ENCODE assay signal across 8 cellular contexts in genomic region chr19:58001895-58002369, GRCh38. TPM values are rescaled to one million over a fixed set of nuclear protein-coding genes. Genes with fewer than 3 reads are reported as not detected.
DNase-seq lines count a peak whose midpoint lies in the region; ATAC-seq and TF ChIP-seq lines count a peak whose summit lies in the region.

No MANE protein-coding gene starts in this region.

- H3K36me3 Mint-ChIP-seq in memory B cell, result peaks cover 72% of the 10 kb centered on the region

- H3K4me2 ChIP-seq in MM.1S (ENCODE audit: low read depth, low read length), result peak overlapping the region; percentile 18; the same call in 1 of the 2 replicates

- peak overlapping the region; percentile 23; the same call in 1 of the 2 replicates for H2AFZ ChIP-seq in MM.1S (ENCODE audit: low read length)

- H3K4me3 ChIP-seq in MM.1S (ENCODE audit: low read length) (peak overlapping the region; percentile 22; the same call in 1 of the 2 replicates), choroid plexus epithelial cell (ENCODE audit: low read depth, low read length) (peak overlapping the region; percentile 97), upper lobe of right lung (peak overlapping the region; percentile 79)

- TF ChIP-seq CTCF in MM.1S (IDR thresholded peaks at IDR 0.05; ENCODE audit: low read length), result no peak
- no peak for TF ChIP-seq CTCF in choroid plexus epithelial cell (conservative IDR thresholded peaks at IDR 0.05; ENCODE audit: low read depth, low read length)
- no peak for TF ChIP-seq CTCF in upper lobe of right lung (IDR thresholded peaks at IDR 0.05)

- DNase-seq in activated CD4-positive, alpha-beta T cell treated with anti-CD3 and anti-CD28 coated beads for 48 hours, result peak; percentile 31
- DNase-seq in activated CD4-positive, alpha-beta T cell treated with anti-CD3 and anti-CD28 coated beads, Interleukin-2, amount 50 U/mL, for 4 hours, result no peak
- no peak for DNase-seq in MM.1S
- DNase-seq in choroid plexus epithelial cell (ENCODE audit: low read depth), result peak; percentile 36
- DNase-seq in memory B cell (ENCODE audit: low spot score in 2 of 2), result no peak
- DNase-seq in upper lobe of right lung, result no peak
- DNase-seq in DMS153 (lab: John Stamatoyannopoulos, UW), result no peak

- H3K36me3 ChIP-seq in MM.1S (replicated peaks; ENCODE audit: insufficient read depth, low read length), result no peaks in the 10 kb centered on the region
- H3K36me3 ChIP-seq in upper lobe of right lung, result peaks cover 29% of the 10 kb centered on the region

- H3K4me1 ChIP-seq in MM.1S (ENCODE audit: low read length) (no peaks in the 10 kb centered on the region), upper lobe of right lung (peaks cover 8% of the 10 kb centered on the region)

- H3K79me2 ChIP-seq in MM.1S (ENCODE audit: low read length), result no peaks in the 10 kb centered on the region

- H3K27ac ChIP-seq in MM.1S (ENCODE audit: low read length), result no peak overlapping the region
- H3K27ac ChIP-seq in upper lobe of right lung, result peak overlapping the region; percentile 88

- H3K27me3 ChIP-seq in MM.1S (replicated peaks; ENCODE audit: insufficient read depth, low read length), result no peaks in the 10 kb centered on the region
- no peaks in the 10 kb centered on the region for H3K27me3 ChIP-seq in upper lobe of right lung

- peak overlapping the region; percentile 91 for H3K27ac Mint-ChIP-seq in memory B cell

- no peaks in the 10 kb centered on the region for H3K9me3 ChIP-seq in MM.1S (replicated peaks; ENCODE audit: insufficient read depth, low read length)
- H3K9me3 ChIP-seq in upper lobe of right lung, result peaks cover 41% of the 10 kb centered on the region

- peak overlapping the region; percentile 86 for H3K4me3 Mint-ChIP-seq in memory B cell

- H3K9me2 ChIP-seq in MM.1S (replicated peaks; ENCODE audit: insufficient read depth, low read length), result no peaks in the 10 kb centered on the region

- H3K9me3 Mint-ChIP-seq in memory B cell, result peaks cover 19% of the 10 kb centered on the region

- ATAC-seq in memory B cell (ENCODE audit: low read depth) (peak; percentile 2), upper lobe of right lung (no peak), GM19328 (IDR thresholded peaks at IDR 0.05; ENCODE audit: unreplicated experiment) (no peak)

- H3F3A ChIP-seq in MM.1S (ENCODE audit: insufficient read depth, low read length), result no peaks in the 10 kb centered on the region

- H4K20me1 ChIP-seq in MM.1S (ENCODE audit: insufficient read depth, low read length), result no peaks in the 10 kb centered on the region

- intact Hi-C loops in upper lobe of right lung (cut with DNase I), result no loop called here

- no peaks in the 10 kb centered on the region for H3K27me3 Mint-ChIP-seq in memory B cell

- H3K4me1 Mint-ChIP-seq in memory B cell, result peaks cover 20% of the 10 kb centered on the region

- no peak overlapping the region for H3K9ac ChIP-seq in MM.1S (ENCODE audit: low read length)

RNA-seq across cellular contexts. Expression of gene ZNF606, which starts 0.7 kb away (rescaled TPM):
- 15.4 TPM for total RNA-seq in upper lobe of right lung

RNA-seq across cellular contexts. Expression of gene C19orf18, which starts 27.6 kb away (rescaled TPM):
- total RNA-seq in upper lobe of right lung, result 0.90 TPM

RNA-seq across cellular contexts. Expression of gene ZSCAN1, which starts 31.9 kb away (rescaled TPM):
- total RNA-seq in upper lobe of right lung, result not detected

RNA-seq across cellular contexts. Expression of gene ZNF256, which starts 54.4 kb away (rescaled TPM):
- total RNA-seq in upper lobe of right lung, result 5.8 TPM

RNA-seq across cellular contexts. Expression of gene ZNF135, which starts 57.1 kb away (rescaled TPM):
- total RNA-seq in upper lobe of right lung, result 4.1 TPM

Comparison
In these comparisons a context has a peak if more than half of its experiments do, and no peak if none do; other contexts are left out.
1. DNase-seq: peak in activated CD4-positive, alpha-beta T cell treated with anti-CD3 and anti-CD28 coated beads for 48 hours (single experiment) and choroid plexus epithelial cell (single experiment); none in activated CD4-positive, alpha-beta T cell treated with anti-CD3 and anti-CD28 coated beads, Interleukin-2, amount 50 U/mL, for 4 hours (0 of 2), MM.1S (single experiment), memory B cell (0 of 2), upper lobe of right lung (single experiment) and DMS153 (single experiment).
2. H3K4me3 ChIP-seq: peak in every context shown above with its lines; median percentile 97 in choroid plexus epithelial cell; 79 in upper lobe of right lung; 22 in MM.1S.